Comparison of ENCODE assay signal across 24 cellular contexts in genomic region chr20:39283464-39283863, GRCh38.
"Had no signal": no experiment of that assay in that cellular context is flagged by ENCODE, and none has a peak within 500 bp of the region (broad histone marks: within the 10 kb centered on the region; RNA-seq: fewer than 3 reads in every experiment).

No MANE protein-coding gene starts in this region.

- H3K36me3 Mint-ChIP-seq: activated naive CD8-positive, alpha-beta T cell treated with anti-CD3 and anti-CD28 coated beads for 36 hours; mesothelial cell of epicardium; naive thymus-derived CD8-positive, alpha-beta T cell had no signal

- H3K4me1 Mint-ChIP-seq: activated CD4-positive, alpha-beta T cell treated with anti-CD3 and anti-CD28 coated beads for 36 hours; activated naive CD8-positive, alpha-beta T cell treated with anti-CD3 and anti-CD28 coated beads for 36 hours; activated T-helper 17 cell treated with anti-CD3 and anti-CD28 coated beads, Interleukin-2, amount 50 U/mL, for 72 hours; mesothelial cell of epicardium; naive thymus-derived CD8-positive, alpha-beta T cell had no signal

- H2AFZ ChIP-seq: hepatocyte had no signal

- H3K9me3 ChIP-seq: left ventricle myocardium inferior, testis, uterus had no signal

- ATAC-seq: activated CD4-positive, alpha-beta T cell treated with anti-CD3 and anti-CD28 coated beads for 36 hours; activated T-helper 17 cell treated with anti-CD3 and anti-CD28 coated beads, Interleukin-2, amount 50 U/mL, for 72 hours; foreskin keratinocyte; naive thymus-derived CD8-positive, alpha-beta T cell had no signal

- H3K9me3 Mint-ChIP-seq: activated naive CD8-positive, alpha-beta T cell treated with anti-CD3 and anti-CD28 coated beads for 36 hours; activated T-cell treated with anti-CD3 and anti-CD28 coated beads, Interleukin-2, amount 50 U/mL, for 24 hours; activated T-helper 17 cell treated with anti-CD3 and anti-CD28 coated beads, Interleukin-2, amount 50 U/mL, for 72 hours had no signal

- H3K4me2 ChIP-seq: hepatocyte had no signal

- H3K4me1 ChIP-seq: foreskin keratinocyte, left ventricle myocardium inferior, spleen, testis, uterus had no signal

- FAIRE-seq: endometrium had no signal

- H3K36me3 ChIP-seq: left ventricle myocardium inferior, spleen, uterus had no signal

- H3K4me3 Mint-ChIP-seq: activated CD4-positive, alpha-beta T cell treated with anti-CD3 and anti-CD28 coated beads for 36 hours; activated naive CD8-positive, alpha-beta T cell treated with anti-CD3 and anti-CD28 coated beads for 36 hours; activated T-cell treated with anti-CD3 and anti-CD28 coated beads, Interleukin-2, amount 50 U/mL, for 24 hours; activated T-helper 17 cell treated with anti-CD3 and anti-CD28 coated beads, Interleukin-2, amount 50 U/mL, for 72 hours; mesothelial cell of epicardium had no signal

- H3K27ac Mint-ChIP-seq: activated CD4-positive, alpha-beta T cell treated with anti-CD3 and anti-CD28 coated beads for 36 hours; activated naive CD8-positive, alpha-beta T cell treated with anti-CD3 and anti-CD28 coated beads for 36 hours; activated T-cell treated with anti-CD3 and anti-CD28 coated beads, Interleukin-2, amount 50 U/mL, for 24 hours; activated T-helper 17 cell treated with anti-CD3 and anti-CD28 coated beads, Interleukin-2, amount 50 U/mL, for 72 hours; mesothelial cell of epicardium; naive thymus-derived CD8-positive, alpha-beta T cell; progenitor cell of endocrine pancreas had no signal

- H3K27me3 ChIP-seq: hepatocyte, testis, uterus had no signal

- DNase-seq: activated CD4-positive, alpha-beta T cell treated with anti-CD3 and anti-CD28 coated beads for 36 hours; activated CD4-positive, alpha-beta T cell treated with anti-CD3 and anti-CD28 coated beads, Interleukin-2, amount 50 U/mL, for 4 hours; activated CD8-positive, alpha-beta memory T cell treated with anti-CD3 and anti-CD28 coated beads for 24 hours; activated CD8-positive, alpha-beta memory T cell treated with anti-CD3 and anti-CD28 coated beads, Interleukin-2, amount 50 U/mL, for 4 hours; activated naive CD8-positive, alpha-beta T cell treated with anti-CD3 and anti-CD28 coated beads for 36 hours; activated T-cell treated with anti-CD3 and anti-CD28 coated beads, Interleukin-2, amount 50 U/mL, for 24 hours; cortex of kidney; foreskin keratinocyte; kidney glomerular epithelial cell; left ventricle myocardium inferior; mammary epithelial cell; naive thymus-derived CD8-positive, alpha-beta T cell; spleen; stimulated activated CD4-positive, alpha-beta T cell treated with anti-CD3 and anti-CD28 coated beads, Interleukin-4, amount 100 ng/mL, for 1 hour; stimulated activated naive CD4-positive, alpha-beta T cell; T-helper 9 cell; testis; trophoblast cell; uterus had no signal

- H3K79me2 ChIP-seq: hepatocyte had no signal

- H3K27ac ChIP-seq: foreskin keratinocyte, hepatocyte, left ventricle myocardium inferior, spleen, testis, uterus had no signal

- H3K4me3 ChIP-seq: hepatocyte, left ventricle myocardium inferior, spleen, testis, uterus had no signal
